ENCODE assay signal across 8 cellular contexts in genomic region chr15:80309769-80310384, GRCh38. TPM values are rescaled to one million over a fixed set of nuclear protein-coding genes. Genes with fewer than 3 reads are reported as not detected.
A peak's percentile ranks its signal among the peaks of the same experiment; 100 is the strongest.
DNase-seq lines count a peak whose midpoint lies in the region; ATAC-seq and TF ChIP-seq lines count a peak whose summit lies in the region.

No MANE protein-coding gene starts in this region.

- no peaks in the 10 kb centered on the region for H3K36me3 Mint-ChIP-seq in neural progenitor cell
- no peaks in the 10 kb centered on the region for H3K36me3 Mint-ChIP-seq in CD4-positive, alpha-beta T cell (ENCODE audit: low read depth)
- H3K36me3 Mint-ChIP-seq in CD4-positive, alpha-beta memory T cell = no peaks in the 10 kb centered on the region

- POLR2A ChIA-PET in CD4-positive, alpha-beta T cell (lab: Charles Lee) = no interaction called here
- POLR2A ChIA-PET in CD4-positive, alpha-beta memory T cell (lab: Charles Lee; ENCODE audit: partially characterized antibody) = no interaction called here

- no peaks in the 10 kb centered on the region for H4K20me1 ChIP-seq in neural progenitor cell (ENCODE audit: low read depth)

- H3K9me3 ChIP-seq in neural progenitor cell (ENCODE audit: low read depth) = no peaks in the 10 kb centered on the region
- H3K9me3 ChIP-seq in CD4-positive, alpha-beta T cell (ENCODE audit: control insufficient read depth, low read length) = no peaks in the 10 kb centered on the region
- H3K9me3 ChIP-seq in CD4-positive, alpha-beta memory T cell (ENCODE audit: control insufficient read depth in 1 of 2, low read length in 2 of 2) = no peaks in the 10 kb centered on the region

- H3K79me2 ChIP-seq in neural progenitor cell (ENCODE audit: low read depth) = no peaks in the 10 kb centered on the region

- CTCF ChIA-PET in CD4-positive, alpha-beta T cell (lab: Charles Lee) = no interaction called here
- CTCF ChIA-PET in CD4-positive, alpha-beta memory T cell (lab: Charles Lee; ENCODE audit: partially characterized antibody) = no interaction called here

- no peak overlapping the region for H3K4me2 ChIP-seq in neural progenitor cell

- no peak for ATAC-seq in CD4-positive, alpha-beta T cell (ENCODE audit: poor library complexity)
- ATAC-seq in GM21515 (IDR thresholded peaks at IDR 0.05; ENCODE audit: unreplicated experiment) = no peak

- H3K4me1 ChIP-seq in neural progenitor cell = no peaks in the 10 kb centered on the region
- no peaks in the 10 kb centered on the region for H3K4me1 ChIP-seq in CD4-positive, alpha-beta memory T cell (ENCODE audit: insufficient read depth, low read length)

- intact Hi-C loops in CD4-positive, alpha-beta T cell (cut with DNase I, micrococcal nuclease) = no loop called here
- intact Hi-C loops in CD4-positive, alpha-beta memory T cell (cut with micrococcal nuclease) = no loop called here

- DNase-seq in ELF-1 (ENCODE audit: low read depth, low spot score) (peak; percentile 6), choroid plexus epithelial cell (ENCODE audit: low read depth) (peak; percentile 58), neural progenitor cell (ENCODE audit: low spot score) (peak; percentile 62), KG1 (lab: John Stamatoyannopoulos, UW) (no peak)
- DNase-seq in CD4-positive, alpha-beta T cell = no peak
- no peak for DNase-seq in CD4-positive, alpha-beta memory T cell

- H3K4me3 Mint-ChIP-seq in neural progenitor cell = no peak overlapping the region
- no peak overlapping the region for H3K4me3 Mint-ChIP-seq in CD4-positive, alpha-beta T cell
- no peak overlapping the region for H3K4me3 Mint-ChIP-seq in CD4-positive, alpha-beta memory T cell

- H3K4me1 Mint-ChIP-seq in neural progenitor cell = no peaks in the 10 kb centered on the region
- H3K4me1 Mint-ChIP-seq in CD4-positive, alpha-beta T cell (ENCODE audit: low read depth) = no peaks in the 10 kb centered on the region
- H3K4me1 Mint-ChIP-seq in CD4-positive, alpha-beta memory T cell = no peaks in the 10 kb centered on the region

- no peak overlapping the region for H3K4me3 ChIP-seq in choroid plexus epithelial cell (ENCODE audit: low read depth, low read length)
- no peak overlapping the region for H3K4me3 ChIP-seq in neural progenitor cell
- no peak overlapping the region for H3K4me3 ChIP-seq in CD4-positive, alpha-beta memory T cell (ENCODE audit: low read length in 2 of 2)

- H2AFZ ChIP-seq in neural progenitor cell (replicated peaks) = peak overlapping the region; percentile 36

- H3K27me3 Mint-ChIP-seq in neural progenitor cell (ENCODE audit: insufficient read depth, low read depth) = no peaks in the 10 kb centered on the region
- H3K27me3 Mint-ChIP-seq in CD4-positive, alpha-beta T cell = peaks cover 42% of the 10 kb centered on the region
- peaks cover 19 to 22% of the 10 kb centered on the region in 2 donors for H3K27me3 Mint-ChIP-seq in CD4-positive, alpha-beta memory T cell

- no peak overlapping the region for H3K9ac ChIP-seq in neural progenitor cell

- H3K27ac ChIP-seq in neural progenitor cell = no peak overlapping the region
- no peak overlapping the region for H3K27ac ChIP-seq in CD4-positive, alpha-beta T cell (ENCODE audit: low read depth, low read length)
- H3K27ac ChIP-seq in CD4-positive, alpha-beta memory T cell (ENCODE audit: low read depth, low read length) = no peak overlapping the region

- H3K27ac Mint-ChIP-seq in neural progenitor cell = no peak overlapping the region
- no peak overlapping the region for H3K27ac Mint-ChIP-seq in CD4-positive, alpha-beta T cell
- no peak overlapping the region for H3K27ac Mint-ChIP-seq in CD4-positive, alpha-beta memory T cell

- H3K36me3 ChIP-seq in neural progenitor cell = no peaks in the 10 kb centered on the region
- no peaks in the 10 kb centered on the region for H3K36me3 ChIP-seq in CD4-positive, alpha-beta memory T cell (ENCODE audit: insufficient read depth, low read length)

- no peaks in the 10 kb centered on the region for H3K27me3 ChIP-seq in neural progenitor cell
- H3K27me3 ChIP-seq in CD4-positive, alpha-beta T cell (ENCODE audit: control insufficient read depth, insufficient read depth, low read length) = no peaks in the 10 kb centered on the region
- no peaks in the 10 kb centered on the region for H3K27me3 ChIP-seq in CD4-positive, alpha-beta memory T cell (ENCODE audit: insufficient read depth, low read length)

- H3K9me3 Mint-ChIP-seq in neural progenitor cell = peaks cover 2% of the 10 kb centered on the region
- H3K9me3 Mint-ChIP-seq in CD4-positive, alpha-beta T cell = no peaks in the 10 kb centered on the region
- H3K9me3 Mint-ChIP-seq in CD4-positive, alpha-beta memory T cell = peaks cover 0 to 10% (median 0%) of the 10 kb centered on the region in 8 donors

- TF ChIP-seq CTCF in LNCAP (IDR thresholded peaks at IDR 0.05) = peak; percentile 81
- TF ChIP-seq CTCF in choroid plexus epithelial cell (conservative IDR thresholded peaks at IDR 0.05; ENCODE audit: low read depth, low read length) = peak; percentile 77
- TF ChIP-seq CTCF in neural progenitor cell (IDR thresholded peaks at IDR 0.05) = peak; percentile 79
- TF ChIP-seq CTCF in CD4-positive, alpha-beta T cell (IDR thresholded peaks at IDR 0.05) = no peak

- no peaks in the 10 kb centered on the region for H3F3A ChIP-seq in neural progenitor cell (ENCODE audit: low read depth)

RNA-seq across cellular contexts. Expression of gene CTXND1, which starts 57.9 kb away (rescaled TPM):
- total RNA-seq in neural progenitor cell (ENCODE audit: low replicate concordance) = not detected in 2 replicates
- total RNA-seq in CD4-positive, alpha-beta T cell = not detected
- total RNA-seq in CD4-positive, alpha-beta memory T cell = not detected
- not detected for polyA plus RNA-seq in CD4-positive, alpha-beta memory T cell

Comparison
In these comparisons a context has a peak if more than half of its experiments do, and no peak if none do; other contexts are left out.
1. DNase-seq: peak in ELF-1 (single experiment), choroid plexus epithelial cell (single experiment) and neural progenitor cell (single experiment); none in CD4-positive, alpha-beta T cell (0 of 10), KG1 (single experiment) and CD4-positive, alpha-beta memory T cell (0 of 5).